ENCODE assay signal across 15 cellular contexts in genomic region chr18:78913830-78914585, GRCh38.
"Had no signal": no experiment of that assay in that cellular context is flagged by ENCODE, and none has a peak within 500 bp of the region (broad histone marks: within the 10 kb centered on the region; RNA-seq: fewer than 3 reads in every experiment).

No MANE protein-coding gene starts in this region.

- H3K9me3 ChIP-seq: body of pancreas, esophagus muscularis mucosa, pancreas, vagina had no signal

- DNase-seq: activated CD4-positive, alpha-beta T cell treated with anti-CD3 and anti-CD28 coated beads, Interleukin-2, amount 10 ng/mL, durations not matched to agents 7 days and 5 days; activated effector memory CD4-positive, alpha-beta T cell treated with Interleukin-2 at 50 U/mL for 16 hours; activated T-cell treated with anti-CD3 and anti-CD28 coated beads, Interleukin-2, amount 50 U/mL, for 24 hours; amniotic stem cell; body of pancreas; glutamatergic neuron; immature natural killer cell; left colon; stomach had no signal

- H3K27ac ChIP-seq: body of pancreas, esophagus muscularis mucosa, pancreas, skin epidermis, stomach, vagina had no signal

- H3K4me3 ChIP-seq: body of pancreas, esophagus muscularis mucosa, pancreas, skin epidermis, stomach, vagina had no signal

- H3K27me3 ChIP-seq: body of pancreas, pancreas, vagina had no signal

- H3K4me1 ChIP-seq: body of pancreas, esophagus muscularis mucosa, pancreas, stomach, vagina had no signal

- ATAC-seq: activated naive CD4-positive, alpha-beta T cell treated with anti-CD3 and anti-CD28 coated beads, Interleukin-2, amount 50 U/mL, for 72 hours; body of pancreas; left colon; pancreas; WTC11 had no signal

- H3K36me3 ChIP-seq: esophagus muscularis mucosa, pancreas, stomach, vagina had no signal
